29 cellular contexts compared by ENCODE assay signal in the genomic region with DNA sequence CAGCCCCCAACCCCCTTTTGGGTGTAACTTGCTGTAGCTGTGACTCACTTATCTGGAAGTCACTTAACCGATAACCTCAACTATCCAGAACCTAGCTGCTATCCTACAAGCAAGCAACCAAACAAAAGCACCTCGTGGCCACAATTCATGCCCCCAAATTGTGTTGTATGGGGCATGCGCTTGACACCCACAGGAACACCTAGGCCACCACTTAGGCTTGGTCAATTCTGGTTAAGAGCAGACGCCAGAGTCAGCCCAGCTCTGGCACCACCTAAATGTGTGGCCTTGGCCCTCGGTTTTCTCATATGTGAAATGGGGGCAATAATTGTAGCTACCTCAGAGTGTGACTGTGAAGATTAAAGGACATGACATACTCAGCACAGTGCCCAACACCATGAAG. TPM values are rescaled to one million over a fixed set of nuclear protein-coding genes. Genes with fewer than 3 reads are reported as not detected.
DNase-seq lines count a peak whose midpoint lies in the region; ATAC-seq and TF ChIP-seq lines count a peak whose summit lies in the region.
"Had no signal": no experiment of that assay in that cellular context is flagged by ENCODE, and none has a peak within 500 bp of the region (broad histone marks: within the 10 kb centered on the region; RNA-seq: fewer than 3 reads in every experiment).

No MANE protein-coding gene starts in this region.

- peaks cover 53% of the 10 kb centered on the region for H3K36me3 Mint-ChIP-seq in T-helper 1 cell treated with Interleukin-12 subunit alpha and Interleukin-12 subunit beta and Interleukin-4 antibody, amounts not matched to agents 30 μg/mL and 1 μg/mL, for 36 hours (ENCODE audit: low read depth)
- peaks cover 70% of the 10 kb centered on the region for H3K36me3 Mint-ChIP-seq in CD4-positive, alpha-beta T cell (ENCODE audit: low read depth)
- peaks cover 78% of the 10 kb centered on the region for H3K36me3 Mint-ChIP-seq in activated T-helper 17 cell treated with anti-CD3 and anti-CD28 coated beads, Interleukin-2, amount 50 U/mL, for 72 hours (ENCODE audit: low read depth)
- peaks cover 12 to 58% (median 35%) of the 10 kb centered on the region in 5 donors for H3K36me3 Mint-ChIP-seq in naive thymus-derived CD4-positive, alpha-beta T cell

- no peaks in the 10 kb centered on the region for H3K27me3 Mint-ChIP-seq in T-helper 1 cell treated with Interleukin-12 subunit alpha and Interleukin-12 subunit beta and Interleukin-4 antibody, amounts not matched to agents 30 μg/mL and 1 μg/mL, for 36 hours (ENCODE audit: low read depth)
- H3K27me3 Mint-ChIP-seq in CD4-positive, alpha-beta T cell = no peaks in the 10 kb centered on the region
- no peaks in the 10 kb centered on the region for H3K27me3 Mint-ChIP-seq in activated T-helper 17 cell treated with anti-CD3 and anti-CD28 coated beads, Interleukin-2, amount 50 U/mL, for 72 hours
- H3K27me3 Mint-ChIP-seq in naive thymus-derived CD4-positive, alpha-beta T cell = no peaks in the 10 kb centered on the region
- H3K27me3 Mint-ChIP-seq: naive B cell had no signal

- no peaks in the 10 kb centered on the region for H3K9me3 ChIP-seq in CD4-positive, alpha-beta T cell (ENCODE audit: control insufficient read depth, low read length)
- H3K9me3 ChIP-seq in naive thymus-derived CD4-positive, alpha-beta T cell (ENCODE audit: control insufficient read depth in 2 of 3, low read length in 3 of 3) = no peaks in the 10 kb centered on the region
- H3K9me3 ChIP-seq: left ventricle myocardium inferior, ovary had no signal

- H3K4me3 ChIP-seq in naive thymus-derived CD4-positive, alpha-beta T cell (ENCODE audit: low read length) = no peak overlapping the region
- H3K4me3 ChIP-seq: cardiac muscle cell, left ventricle myocardium inferior, ovary, stomach, tibial nerve had no signal

- peak overlapping the region; percentile 43 for H3K4me3 Mint-ChIP-seq in T-helper 1 cell treated with Interleukin-12 subunit alpha and Interleukin-12 subunit beta and Interleukin-4 antibody, amounts not matched to agents 30 μg/mL and 1 μg/mL, for 36 hours
- peak overlapping the region; percentile 37 for H3K4me3 Mint-ChIP-seq in CD4-positive, alpha-beta T cell
- peak overlapping the region; percentile 88 for H3K4me3 Mint-ChIP-seq in activated T-helper 17 cell treated with anti-CD3 and anti-CD28 coated beads, Interleukin-2, amount 50 U/mL, for 72 hours
- H3K4me3 Mint-ChIP-seq in naive thymus-derived CD4-positive, alpha-beta T cell = peak overlapping the region; percentile 3 to 97 (median 54)
- H3K4me3 Mint-ChIP-seq: H9 had no signal

- H3K27ac ChIP-seq in CD4-positive, alpha-beta T cell (ENCODE audit: low read depth, low read length) = no peak overlapping the region
- peak overlapping the region; percentile 42 for H3K27ac ChIP-seq in naive thymus-derived CD4-positive, alpha-beta T cell (ENCODE audit: low read depth, low read length)
- H3K27ac ChIP-seq: 22Rv1, cardiac muscle cell, left ventricle myocardium inferior, ovary, stomach, tibial nerve had no signal

- H3K36me3 ChIP-seq in naive thymus-derived CD4-positive, alpha-beta T cell (ENCODE audit: control insufficient read depth in 2 of 3, insufficient read depth in 3 of 3, low read length in 3 of 3) = peaks cover 0 to 14% (median 5%) of the 10 kb centered on the region in 3 experiments
- H3K36me3 ChIP-seq: cardiac muscle cell, left ventricle myocardium inferior, ovary, stomach, tibial nerve had no signal

- H3K4me1 ChIP-seq in naive thymus-derived CD4-positive, alpha-beta T cell (ENCODE audit: control insufficient read depth in 2 of 2, insufficient read depth in 2 of 2, low read length in 2 of 2) = peaks cover 70 to 71% of the 10 kb centered on the region in 2 donors

- no peaks in the 10 kb centered on the region for H3K27me3 ChIP-seq in CD4-positive, alpha-beta T cell (ENCODE audit: control insufficient read depth, insufficient read depth, low read length)
- H3K27me3 ChIP-seq in naive thymus-derived CD4-positive, alpha-beta T cell (ENCODE audit: control insufficient read depth in 2 of 2, insufficient read depth in 2 of 2, low read length in 2 of 2) = no peaks in the 10 kb centered on the region
- H3K27me3 ChIP-seq: ovary had no signal

- CTCF ChIA-PET in CD4-positive, alpha-beta T cell (lab: Charles Lee) = interaction anchor here (1.0 to 1.4 kb wide), 2 partner anchors 10 to 15 kb away, joined by 3 to 4 read pairs; no protein-coding TSS in a partner anchor
- CTCF ChIA-PET in naive thymus-derived CD4-positive, alpha-beta T cell (lab: Charles Lee) = interaction anchor here (0.6 to 2.9 kb wide), 7 partner anchors 9 to 165 kb away, joined by 3 to 13 read pairs (median 3); no protein-coding TSS in a partner anchor

- TF ChIP-seq CTCF in CD4-positive, alpha-beta T cell (IDR thresholded peaks at IDR 0.05) = no peak

- H3K9me3 Mint-ChIP-seq in T-helper 1 cell treated with Interleukin-12 subunit alpha and Interleukin-12 subunit beta and Interleukin-4 antibody, amounts not matched to agents 30 μg/mL and 1 μg/mL, for 36 hours = no peaks in the 10 kb centered on the region
- H3K9me3 Mint-ChIP-seq in CD4-positive, alpha-beta T cell = no peaks in the 10 kb centered on the region
- no peaks in the 10 kb centered on the region for H3K9me3 Mint-ChIP-seq in activated T-helper 17 cell treated with anti-CD3 and anti-CD28 coated beads, Interleukin-2, amount 50 U/mL, for 72 hours
- peaks cover 0 to 3% (median 0%) of the 10 kb centered on the region in 11 donors for H3K9me3 Mint-ChIP-seq in naive thymus-derived CD4-positive, alpha-beta T cell

- ATAC-seq in CD4-positive, alpha-beta T cell (ENCODE audit: poor library complexity) = no peak
- no peak for ATAC-seq in activated T-helper 17 cell treated with anti-CD3 and anti-CD28 coated beads, Interleukin-2, amount 50 U/mL, for 72 hours (replicated peaks)
- no peak for ATAC-seq in naive thymus-derived CD4-positive, alpha-beta T cell
- no peak for ATAC-seq in GM21526 (IDR thresholded peaks at IDR 0.05; ENCODE audit: low FRiP score, unreplicated experiment)
- ATAC-seq: Panc1 had no signal

- in situ Hi-C loops in KBM-7 (cut with MboI; ENCODE audit: low pct_unique_long_range_greater_than_20kb, low sequenced_read_pairs) = no loop called here

- POLR2A ChIA-PET in CD4-positive, alpha-beta T cell (lab: Charles Lee) = interaction anchor here (0.9 to 1.6 kb wide), 5 partner anchors 9 to 61 kb away, joined by 3 to 4 read pairs (median 3); no protein-coding TSS in a partner anchor
- POLR2A ChIA-PET in naive thymus-derived CD4-positive, alpha-beta T cell (lab: Charles Lee) = interaction anchor here (0.6 to 6.5 kb wide), 4 partner anchors 10 to 65 kb away, joined by 3 to 116 read pairs (median 12); no protein-coding TSS in a partner anchor

- H3K4me1 Mint-ChIP-seq in T-helper 1 cell treated with Interleukin-12 subunit alpha and Interleukin-12 subunit beta and Interleukin-4 antibody, amounts not matched to agents 30 μg/mL and 1 μg/mL, for 36 hours (ENCODE audit: low read depth) = peaks cover 68% of the 10 kb centered on the region
- H3K4me1 Mint-ChIP-seq in CD4-positive, alpha-beta T cell (ENCODE audit: low read depth) = peaks cover 78% of the 10 kb centered on the region
- peaks cover 54% of the 10 kb centered on the region for H3K4me1 Mint-ChIP-seq in activated T-helper 17 cell treated with anti-CD3 and anti-CD28 coated beads, Interleukin-2, amount 50 U/mL, for 72 hours
- H3K4me1 Mint-ChIP-seq in naive thymus-derived CD4-positive, alpha-beta T cell = peaks cover 68 to 82% (median 77%) of the 10 kb centered on the region in 7 donors

- H3K27ac Mint-ChIP-seq in T-helper 1 cell treated with Interleukin-12 subunit alpha and Interleukin-12 subunit beta and Interleukin-4 antibody, amounts not matched to agents 30 μg/mL and 1 μg/mL, for 36 hours = peak overlapping the region; percentile 47
- H3K27ac Mint-ChIP-seq in CD4-positive, alpha-beta T cell = peak overlapping the region; percentile 12
- peak overlapping the region; percentile 45 for H3K27ac Mint-ChIP-seq in activated T-helper 17 cell treated with anti-CD3 and anti-CD28 coated beads, Interleukin-2, amount 50 U/mL, for 72 hours
- peak overlapping the region in 6 of 9 donors; percentile 19 to 85 (median 44) for H3K27ac Mint-ChIP-seq in naive thymus-derived CD4-positive, alpha-beta T cell
- H3K27ac Mint-ChIP-seq: H9 had no signal

- intact Hi-C loops in CD4-positive, alpha-beta T cell (cut with DNase I, micrococcal nuclease) = loop anchor here in 1 of 2 experiments (5.0 kb wide), 1 partner anchor 40 kb away; no protein-coding TSS in a partner anchor
- intact Hi-C loops in naive thymus-derived CD4-positive, alpha-beta T cell (cut with micrococcal nuclease) = loop anchor here in 1 of 2 donors (10.0 kb wide), 1 partner anchor 577 kb away; a partner anchor contains a TSS

- DNase-seq in T-helper 1 cell (no peak), KBM-7 (no peak), NCI-H187 treated with DMSO at 0.1 percent for 48 hours (lab: John Stamatoyannopoulos, UW) (no peak)
- no peak for DNase-seq in CD4-positive, alpha-beta T cell
- DNase-seq in naive thymus-derived CD4-positive, alpha-beta T cell = no peak
- DNase-seq: activated CD4-positive, alpha-beta T cell treated with anti-CD3 and anti-CD28 coated beads for 1 hour; activated CD8-positive, alpha-beta memory T cell treated with anti-CD3 and anti-CD28 coated beads, Interleukin-2, amount 50 U/mL, for 4 hours; activated naive CD4-positive, alpha-beta T cell treated with Interleukin-2 at 50 U/mL for 16 hours; aorta; COR-L47; DMS79; H9; hypothalamus; Kasumi-1; left ventricle myocardium inferior; naive B cell; NCI-H187; NCI-H526 treated with DMSO at 0.1 percent for 48 hours; ovary; SHP77 treated with DMSO at 0.1 percent for 48 hours; stomach; SW 1271 had no signal

RNA-seq across cellular contexts. Expression of a gene that starts 3.6 kb away (rescaled TPM):
- total RNA-seq in CD4-positive, alpha-beta T cell = 100 to 1,000 TPM; 153 to 159 TPM
- total RNA-seq in activated T-helper 17 cell treated with anti-CD3 and anti-CD28 coated beads, Interleukin-2, amount 50 U/mL, for 72 hours = 10 to 100 TPM; 47.2 to 78.6 TPM
- 100 to 1,000 TPM in 2 of 5 experiments, 10 to 100 TPM in 3; 73.5 to 231 (median 77.6) TPM for total RNA-seq in naive thymus-derived CD4-positive, alpha-beta T cell
- 10 to 100 TPM; 18.0 to 47.6 TPM for polyA plus RNA-seq in naive thymus-derived CD4-positive, alpha-beta T cell

RNA-seq across cellular contexts. Expression of a gene that starts 59.4 kb away (rescaled TPM):
- under 1 TPM; 0.08 to 0.14 TPM for total RNA-seq in CD4-positive, alpha-beta T cell
- total RNA-seq in activated T-helper 17 cell treated with anti-CD3 and anti-CD28 coated beads, Interleukin-2, amount 50 U/mL, for 72 hours = under 1 TPM; 0.63 to 0.87 TPM
- under 1 TPM in 3 of 5 experiments, not detected in 2; 0.07 to 0.12 (median 0.11) TPM for total RNA-seq in naive thymus-derived CD4-positive, alpha-beta T cell
- polyA plus RNA-seq in naive thymus-derived CD4-positive, alpha-beta T cell = not detected

Comparison
In these comparisons a context has a peak if more than half of its experiments do, and no peak if none do; other contexts are left out.
1. H3K4me3 Mint-ChIP-seq: peak in every context shown above with its lines; median percentile 88 in activated T-helper 17 cell treated with anti-CD3 and anti-CD28 coated beads, Interleukin-2, amount 50 U/mL, for 72 hours; 54 in naive thymus-derived CD4-positive, alpha-beta T cell; 43 in T-helper 1 cell treated with Interleukin-12 subunit alpha and Interleukin-12 subunit beta and Interleukin-4 antibody, amounts not matched to agents 30 μg/mL and 1 μg/mL, for 36 hours; 37 in CD4-positive, alpha-beta T cell.